8 cellular contexts compared by ENCODE assay signal in genomic region chr17:29566473-29567361, GRCh38. TPM values are rescaled to one million over a fixed set of nuclear protein-coding genes. Genes with fewer than 3 reads are reported as not detected.
DNase-seq lines count a peak whose midpoint lies in the region; ATAC-seq and TF ChIP-seq lines count a peak whose summit lies in the region.

A gene with protein sequence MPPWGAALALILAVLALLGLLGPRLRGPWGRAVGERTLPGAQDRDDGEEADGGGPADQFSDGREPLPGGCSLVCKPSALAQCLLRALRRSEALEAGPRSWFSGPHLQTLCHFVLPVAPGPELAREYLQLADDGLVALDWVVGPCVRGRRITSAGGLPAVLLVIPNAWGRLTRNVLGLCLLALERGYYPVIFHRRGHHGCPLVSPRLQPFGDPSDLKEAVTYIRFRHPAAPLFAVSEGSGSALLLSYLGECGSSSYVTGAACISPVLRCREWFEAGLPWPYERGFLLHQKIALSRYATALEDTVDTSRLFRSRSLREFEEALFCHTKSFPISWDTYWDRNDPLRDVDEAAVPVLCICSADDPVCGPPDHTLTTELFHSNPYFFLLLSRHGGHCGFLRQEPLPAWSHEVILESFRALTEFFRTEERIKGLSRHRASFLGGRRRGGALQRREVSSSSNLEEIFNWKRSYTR (minus strand): TSS chr17:29567037. CDS start chr17:29566966, 71 bp downstream.

- peaks cover 24% of the 10 kb centered on the region for H3K4me1 Mint-ChIP-seq in mesothelial cell of epicardium

- H3K9me3 ChIP-seq in ES-I3 (ENCODE audit: control insufficient read depth, insufficient read depth, low read length) (no peaks in the 10 kb centered on the region), subcutaneous abdominal adipose tissue (ENCODE audit: control insufficient read depth in 5 of 5, low read length in 5 of 5) (no peaks in the 10 kb centered on the region)

- H3K4me1 ChIP-seq in ES-I3 (ENCODE audit: insufficient read depth, low read length) (peaks cover 6% of the 10 kb centered on the region; the same call in 1 of the 2 replicates), subcutaneous abdominal adipose tissue (ENCODE audit: control insufficient read depth in 5 of 5, insufficient read depth in 5 of 5, low read length in 5 of 5) (peaks cover 16 to 85% (median 78%) of the 10 kb centered on the region in 5 donors)

- peak within 1 kb of the TSS; percentile 34 for H3K27ac Mint-ChIP-seq in mesothelial cell of epicardium

- peaks cover 39% of the 10 kb centered on the region for H3K27me3 Mint-ChIP-seq in mesothelial cell of epicardium (ENCODE audit: low read depth)

- peak within 1 kb of the TSS; percentile 91 for H3K4me3 Mint-ChIP-seq in mesothelial cell of epicardium

- peak; percentile 25 for ATAC-seq in HG02885 (IDR thresholded peaks at IDR 0.05; ENCODE audit: poor library complexity, unreplicated experiment)
- no peak for ATAC-seq in GM21390 (IDR thresholded peaks at IDR 0.05; ENCODE audit: unreplicated experiment)

- H3K27me3 ChIP-seq in subcutaneous abdominal adipose tissue (ENCODE audit: control insufficient read depth in 5 of 5, insufficient read depth in 4 of 5, low read length in 5 of 5): no peaks in the 10 kb centered on the region

- CTCF ChIA-PET in activated CD8-positive, alpha-beta memory T cell treated with anti-CD3 and anti-CD28 coated beads for 36 hours (lab: Charles Lee): interaction anchor here (0.6 to 6.4 kb wide), 12 partner anchors 11 to 365 kb away, joined by 3 to 45 read pairs (median 4); no protein-coding TSS in a partner anchor

- no peak for TF ChIP-seq CTCF in mesothelial cell of epicardium (IDR thresholded peaks at IDR 0.05; ENCODE audit: unreplicated experiment)

- peaks cover 1% of the 10 kb centered on the region for H3K36me3 Mint-ChIP-seq in mesothelial cell of epicardium

- DNase-seq in NCI-H748 treated with DMSO at 0.1 percent for 48 hours (lab: John Stamatoyannopoulos, UW) (peak; percentile 60), epidermal melanocyte (ENCODE audit: insufficient read length, low spot score) (peak; percentile 68), mesothelial cell of epicardium (ENCODE audit: low spot score in 2 of 2, unreplicated experiment in 2 of 2) (peak; percentile 20 to 73)

- H3K9ac ChIP-seq in ES-I3 (ENCODE audit: low read depth, low read length) (peak within 1 kb of the TSS; percentile 54), subcutaneous abdominal adipose tissue (ENCODE audit: low read length in 5 of 5) (peak within 1 kb of the TSS in 4 of 5 donors; percentile 60 to 81 (median 74))

- H3K4me3 ChIP-seq in subcutaneous abdominal adipose tissue (ENCODE audit: low read depth in 1 of 5, low read length in 5 of 5): peak within 1 kb of the TSS; percentile 76 to 98 (median 87)

- peak within 1 kb of the TSS; percentile 78 for H3K27ac ChIP-seq in subcutaneous abdominal adipose tissue (ENCODE audit: low read depth, low read length)

- POLR2A ChIA-PET in activated CD8-positive, alpha-beta memory T cell treated with anti-CD3 and anti-CD28 coated beads for 36 hours (lab: Charles Lee): interaction anchor here (0.8 to 2.3 kb wide), 11 partner anchors 11 to 273 kb away, joined by 3 to 9 read pairs (median 4); partner anchors contain the start of genes ANKRD13B and NUFIP2

- no peaks in the 10 kb centered on the region for H3K36me3 ChIP-seq in ES-I3 (ENCODE audit: insufficient read depth, low read length)
- H3K36me3 ChIP-seq in subcutaneous abdominal adipose tissue (ENCODE audit: control insufficient read depth in 5 of 5, insufficient read depth in 5 of 5, low read length in 5 of 5): peaks cover 0 to 14% (median 12%) of the 10 kb centered on the region in 5 donors

- no peaks in the 10 kb centered on the region for H3K9me3 Mint-ChIP-seq in mesothelial cell of epicardium

RNA-seq across cellular contexts. Expression of the gene that starts here (rescaled TPM):
- 10 to 100 TPM; 17.9 to 18.0 TPM for total RNA-seq in activated CD8-positive, alpha-beta memory T cell treated with anti-CD3 and anti-CD28 coated beads for 36 hours
- 5.2 to 6.1 TPM (median 5.7 TPM) in 3 replicates for total RNA-seq in mesothelial cell of epicardium
